Comparison of ENCODE assay signal across 6 cellular contexts in genomic region chr1:46341222-46342083, GRCh38. TPM values are rescaled to one million over a fixed set of nuclear protein-coding genes. Genes with fewer than 3 reads are reported as not detected.
DNase-seq lines count a peak whose midpoint lies in the region; ATAC-seq and TF ChIP-seq lines count a peak whose summit lies in the region.

No MANE protein-coding gene starts in this region.

- H3K27me3 ChIP-seq in right atrium auricular region, result no peaks in the 10 kb centered on the region
- no peaks in the 10 kb centered on the region for H3K27me3 ChIP-seq in tibial artery

- no peaks in the 10 kb centered on the region for H3K9me3 Mint-ChIP-seq in activated CD4-positive, alpha-beta T cell treated with anti-CD3 and anti-CD28 coated beads, Interleukin-2, amount 10 ng/mL, durations not matched to agents 24 days and 14 days

- peaks cover 0 to 24% of the 10 kb centered on the region in 2 donors for H3K4me1 ChIP-seq in right atrium auricular region
- peaks cover 0 to 24% (median 20%) of the 10 kb centered on the region in 4 donors for H3K4me1 ChIP-seq in tibial artery

- H3K36me3 ChIP-seq in right atrium auricular region, result peaks cover 21% of the 10 kb centered on the region
- H3K36me3 ChIP-seq in tibial artery, result peaks cover 17 to 48% (median 27%) of the 10 kb centered on the region in 3 donors

- peak overlapping the region; percentile 99 for H3K27ac ChIP-seq in right atrium auricular region
- peak overlapping the region; percentile 88 to 97 for H3K27ac ChIP-seq in tibial artery

- intact Hi-C loops in activated CD4-positive, alpha-beta T cell treated with anti-CD3 and anti-CD28 coated beads, Interleukin-2, amount 10 ng/mL, durations not matched to agents 24 days and 14 days (cut with micrococcal nuclease), result loop anchor here (5.0 kb wide), 1 partner anchor 54 kb away; no protein-coding TSS in a partner anchor
- intact Hi-C loops in tibial artery (cut with DNase I; ENCODE audit: low total_unique reads), result loop anchor here (2.0 to 10.0 kb wide), 2 partner anchors 37 to 97 kb away; partner anchors contain the start of gene RAD54L

- no peak for ATAC-seq in HG03025 (IDR thresholded peaks at IDR 0.05; ENCODE audit: low FRiP score, unreplicated experiment)

- H3K9me3 ChIP-seq in right atrium auricular region (no peaks in the 10 kb centered on the region), tibial artery (no peaks in the 10 kb centered on the region)

- TF ChIP-seq CTCF in right atrium auricular region (IDR thresholded peaks at IDR 0.05) (no peak), tibial artery (IDR thresholded peaks at IDR 0.05) (no peak)

- H3K36me3 Mint-ChIP-seq in activated CD4-positive, alpha-beta T cell treated with anti-CD3 and anti-CD28 coated beads, Interleukin-2, amount 10 ng/mL, durations not matched to agents 24 days and 14 days (ENCODE audit: low read depth), result peaks cover 38% of the 10 kb centered on the region

- H3K4me1 Mint-ChIP-seq in activated CD4-positive, alpha-beta T cell treated with anti-CD3 and anti-CD28 coated beads, Interleukin-2, amount 10 ng/mL, durations not matched to agents 24 days and 14 days, result peaks cover 33% of the 10 kb centered on the region

- peak overlapping the region; percentile 99 for H3K4me3 Mint-ChIP-seq in activated CD4-positive, alpha-beta T cell treated with anti-CD3 and anti-CD28 coated beads, Interleukin-2, amount 10 ng/mL, durations not matched to agents 24 days and 14 days

- H3K27me3 Mint-ChIP-seq in activated CD4-positive, alpha-beta T cell treated with anti-CD3 and anti-CD28 coated beads, Interleukin-2, amount 10 ng/mL, durations not matched to agents 24 days and 14 days, result no peaks in the 10 kb centered on the region

- peak; percentile 63 for DNase-seq in activated CD4-positive, alpha-beta T cell treated with anti-CD3 and anti-CD28 coated beads, Interleukin-2, amount 10 ng/mL, durations not matched to agents 24 days and 14 days
- DNase-seq in activated CD4-positive, alpha-beta T cell treated with anti-CD3 and anti-CD28 coated beads for 4 hours, result no peak
- DNase-seq in right atrium auricular region (ENCODE audit: low spot score) (no peak), tibial artery (no peak), putamen (ENCODE audit: low spot score) (no peak)

- peak overlapping the region; percentile 100 for H3K27ac Mint-ChIP-seq in activated CD4-positive, alpha-beta T cell treated with anti-CD3 and anti-CD28 coated beads, Interleukin-2, amount 10 ng/mL, durations not matched to agents 24 days and 14 days

- H3K4me3 ChIP-seq in right atrium auricular region (peak overlapping the region; percentile 62 to 74), tibial artery (peak overlapping the region; percentile 59 to 82)

RNA-seq across cellular contexts. Expression of gene NSUN4, which starts 0.8 kb away (rescaled TPM):
- 40.4 and 46.5 TPM in 2 replicates for total RNA-seq in activated CD4-positive, alpha-beta T cell treated with anti-CD3 and anti-CD28 coated beads, Interleukin-2, amount 10 ng/mL, durations not matched to agents 24 days and 14 days
- 10 to 100 TPM in 1 of 2 donors, 1 to 10 TPM in 1; 9.1 to 13.9 TPM for total RNA-seq in right atrium auricular region

RNA-seq across cellular contexts. Expression of gene UQCRH, which starts 38.0 kb away (rescaled TPM):
- 283 and 306 TPM in 2 replicates for total RNA-seq in activated CD4-positive, alpha-beta T cell treated with anti-CD3 and anti-CD28 coated beads, Interleukin-2, amount 10 ng/mL, durations not matched to agents 24 days and 14 days
- total RNA-seq in right atrium auricular region, result 1,000 to 10,000 TPM in 1 of 2 donors, 100 to 1,000 TPM in 1; 929 to 1,323 TPM

RNA-seq across cellular contexts. Expression of gene LRRC41, which starts 38.0 kb away (rescaled TPM):
- 63.1 and 64.6 TPM in 2 replicates for total RNA-seq in activated CD4-positive, alpha-beta T cell treated with anti-CD3 and anti-CD28 coated beads, Interleukin-2, amount 10 ng/mL, durations not matched to agents 24 days and 14 days
- total RNA-seq in right atrium auricular region, result 10 to 100 TPM; 48.3 to 57.8 TPM

RNA-seq across cellular contexts. Expression of gene FAAH, which starts 52.7 kb away (rescaled TPM):
- total RNA-seq in activated CD4-positive, alpha-beta T cell treated with anti-CD3 and anti-CD28 coated beads, Interleukin-2, amount 10 ng/mL, durations not matched to agents 24 days and 14 days, result 4.6 and 6.8 TPM in 2 replicates
- 10 to 100 TPM in 1 of 2 donors, 1 to 10 TPM in 1; 6.3 to 10.5 TPM for total RNA-seq in right atrium auricular region
